Comparison of ENCODE assay signal across 13 cellular contexts in the genomic region with DNA sequence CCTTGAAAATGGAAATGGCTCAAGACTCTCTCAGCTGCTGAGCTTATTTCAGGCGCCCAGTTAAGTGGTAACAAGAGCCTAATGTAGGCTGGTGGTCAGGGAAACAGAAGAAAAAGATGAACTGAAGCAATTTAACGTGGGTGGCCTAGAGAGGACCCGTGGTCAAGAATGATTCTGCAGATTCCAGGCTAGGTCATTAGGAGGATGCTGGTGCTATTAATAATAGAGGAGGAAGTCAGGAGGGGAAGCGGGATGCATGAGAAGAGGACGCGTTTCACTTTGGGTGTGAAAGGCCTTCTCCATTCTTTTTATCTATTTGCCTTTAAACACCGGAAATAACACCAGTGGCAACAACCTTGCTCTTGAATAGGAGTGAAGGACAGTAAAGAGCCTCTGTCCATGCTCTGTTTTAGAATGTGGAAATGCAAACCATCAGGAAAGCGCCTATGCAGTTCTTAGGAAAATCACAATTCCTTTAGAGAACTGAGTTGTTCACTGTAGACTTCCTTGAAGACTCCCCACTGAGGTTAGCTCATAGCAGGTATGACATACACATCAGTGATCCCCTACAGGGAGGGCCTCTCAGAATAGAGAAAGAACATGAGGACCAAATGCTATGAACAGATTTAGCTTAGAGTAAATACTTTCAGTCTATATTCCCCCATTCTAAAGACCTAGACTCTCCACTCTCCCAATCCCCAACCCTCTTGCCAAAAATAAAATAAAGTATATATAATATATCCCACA. TPM values are rescaled to one million over a fixed set of nuclear protein-coding genes. Genes with fewer than 3 reads are reported as not detected.
DNase-seq lines count a peak whose midpoint lies in the region; ATAC-seq and TF ChIP-seq lines count a peak whose summit lies in the region.
"Had no signal": no experiment of that assay in that cellular context is flagged by ENCODE, and none has a peak within 500 bp of the region (broad histone marks: within the 10 kb centered on the region; RNA-seq: fewer than 3 reads in every experiment).

No MANE protein-coding gene starts in this region.

- POLR2A ChIA-PET in WTC11 (lab: Charles Lee), result no interaction called here
- POLR2A ChIA-PET in CD4-positive, alpha-beta memory T cell (lab: Charles Lee; ENCODE audit: partially characterized antibody), result no interaction called here

- no peaks in the 10 kb centered on the region for H3K27me3 Mint-ChIP-seq in WTC11 (ENCODE audit: low read depth)
- H3K27me3 Mint-ChIP-seq in CD4-positive, alpha-beta memory T cell, result no peaks in the 10 kb centered on the region

- TF ChIP-seq CTCF in GM12864 (IDR thresholded peaks at IDR 0.05; ENCODE audit: low read depth, low read length, missing control alignments), result no peak
- no peak for TF ChIP-seq CTCF in WTC11 (IDR thresholded peaks at IDR 0.05)
- TF ChIP-seq CTCF in foreskin keratinocyte (conservative IDR thresholded peaks at IDR 0.05), result no peak

- peak; percentile 35 for DNase-seq in GM12864 (ENCODE audit: low read depth)
- no peak for DNase-seq in WTC11 (ENCODE audit: low spot score)
- DNase-seq in medulla oblongata (ENCODE audit: extremely low spot score), result peak; percentile 76
- no peak for DNase-seq in foreskin keratinocyte
- DNase-seq in left colon, result no peak
- no peak for DNase-seq in CD4-positive, alpha-beta memory T cell
- DNase-seq: esophagus squamous epithelium, NCI-H1048, NCI-H446 treated with DMSO at 0.1 percent for 48 hours, sigmoid colon, substantia nigra had no signal

- CTCF ChIA-PET in WTC11 (lab: Charles Lee), result interaction anchor here (1.2 to 3.4 kb wide), 3 partner anchors 8 to 25 kb away, joined by 5 to 11 read pairs (median 7); partner anchors contain the start of gene LIPA
- CTCF ChIA-PET in CD4-positive, alpha-beta memory T cell (lab: Charles Lee; ENCODE audit: partially characterized antibody), result interaction anchor here (0.5 to 3.0 kb wide), 4 partner anchors 21 to 213 kb away, joined by 3 to 10 read pairs (median 3); partner anchors contain the start of gene IFIT1

- peaks cover 5% of the 10 kb centered on the region for H3K36me3 ChIP-seq in CD4-positive, alpha-beta memory T cell (ENCODE audit: insufficient read depth, low read length)

- no peak overlapping the region for H3K27ac ChIP-seq in foreskin keratinocyte
- H3K27ac ChIP-seq in CD4-positive, alpha-beta memory T cell (ENCODE audit: low read depth, low read length), result no peak overlapping the region

- H3K27me3 ChIP-seq in foreskin keratinocyte, result no peaks in the 10 kb centered on the region
- no peaks in the 10 kb centered on the region for H3K27me3 ChIP-seq in CD4-positive, alpha-beta memory T cell (ENCODE audit: insufficient read depth, low read length)
- H3K27me3 ChIP-seq: esophagus squamous epithelium, sigmoid colon had no signal

- no peak overlapping the region; the same call in none of the 2 replicates for H3K4me3 Mint-ChIP-seq in WTC11
- H3K4me3 Mint-ChIP-seq in CD4-positive, alpha-beta memory T cell, result no peak overlapping the region

- peak overlapping the region; percentile 92 for H3K27ac Mint-ChIP-seq in WTC11
- H3K27ac Mint-ChIP-seq in CD4-positive, alpha-beta memory T cell, result peak overlapping the region in 1 of 7 donors; percentile 83

- intact Hi-C loops in left colon (cut with DNase I, micrococcal nuclease), result no loop called here
- intact Hi-C loops in CD4-positive, alpha-beta memory T cell (cut with micrococcal nuclease), result no loop called here

- H3K36me3 Mint-ChIP-seq in WTC11, result peaks cover 4% of the 10 kb centered on the region
- H3K36me3 Mint-ChIP-seq in CD4-positive, alpha-beta memory T cell, result peaks cover 25 to 38% of the 10 kb centered on the region in 2 donors

- ATAC-seq in HG02642 (IDR thresholded peaks at IDR 0.05; ENCODE audit: poor library complexity, unreplicated experiment), result peak; percentile 39
- ATAC-seq in WTC11, result peak; percentile 21; the same call in 1 of the 2 replicates
- no peak for ATAC-seq in foreskin keratinocyte
- ATAC-seq in HG02884 (IDR thresholded peaks at IDR 0.05; ENCODE audit: unreplicated experiment), result no peak
- ATAC-seq in left colon, result no peak

- H3K4me3 ChIP-seq in GM12864 (ENCODE audit: low read depth, low read length), result no peak overlapping the region; the same call in 1 of the 2 replicates
- H3K4me3 ChIP-seq in CD4-positive, alpha-beta memory T cell (ENCODE audit: low read length in 2 of 2), result no peak overlapping the region
- H3K4me3 ChIP-seq: esophagus squamous epithelium, sigmoid colon had no signal

- no peaks in the 10 kb centered on the region for H3K9me3 Mint-ChIP-seq in WTC11
- H3K9me3 Mint-ChIP-seq in CD4-positive, alpha-beta memory T cell, result no peaks in the 10 kb centered on the region

- H3K4me1 ChIP-seq in foreskin keratinocyte, result peaks cover 8% of the 10 kb centered on the region
- peaks cover 3% of the 10 kb centered on the region for H3K4me1 ChIP-seq in CD4-positive, alpha-beta memory T cell (ENCODE audit: insufficient read depth, low read length)
- H3K4me1 ChIP-seq: sigmoid colon had no signal

- peaks cover 56% of the 10 kb centered on the region for H3K4me1 Mint-ChIP-seq in WTC11
- H3K4me1 Mint-ChIP-seq in CD4-positive, alpha-beta memory T cell, result peaks cover 0 to 11% (median 7%) of the 10 kb centered on the region in 4 donors

- no peaks in the 10 kb centered on the region for H3K9me3 ChIP-seq in CD4-positive, alpha-beta memory T cell (ENCODE audit: control insufficient read depth in 1 of 2, low read length in 2 of 2)
- H3K9me3 ChIP-seq: esophagus squamous epithelium, sigmoid colon had no signal

TF ChIP-seq in WTC11, 78 proteins besides CTCF, POLR2A, EP300 and RAD21:
- peak; percentile 62; the same call in 1 of the 2 replicates for TF ChIP-seq ETV6 (CRISPR knock-in tag; IDR thresholded peaks at IDR 0.05)
- no peak for TF ChIP-seq SOX15 (CRISPR knock-in tag; IDR thresholded peaks at IDR 0.05)
- peak; percentile 91 for TF ChIP-seq NFE2L1 (CRISPR knock-in tag; IDR thresholded peaks at IDR 0.05)
TF ChIP-seq in WTC11: peak in this region for 2.

RNA-seq across cellular contexts. Expression of gene LIPA, which starts 8.6 kb away (rescaled TPM):
- 32.9 to 47.3 TPM (median 37.8 TPM) in 3 replicates for total RNA-seq in WTC11 (2021)
- total RNA-seq in foreskin keratinocyte, result 63.5 and 65.7 TPM in 2 replicates
- polyA plus RNA-seq in foreskin keratinocyte, result 41.5 and 49.5 TPM in 2 replicates
- total RNA-seq in left colon, result 10 to 100 TPM; 19.0 to 39.8 TPM
- total RNA-seq in CD4-positive, alpha-beta memory T cell, result 10 to 100 TPM; 55.5 to 60.2 TPM
- polyA plus RNA-seq in CD4-positive, alpha-beta memory T cell, result 100 to 1,000 TPM in 1 of 2 donors, 10 to 100 TPM in 1; 91.3 to 147 TPM

RNA-seq across cellular contexts. Expression of gene CH25H, which starts 35.9 kb away (rescaled TPM):
- total RNA-seq in WTC11 (2021), result 0.11 to 0.14 TPM in 2 of 3 replicates, not detected in the other
- not detected in 2 replicates for total RNA-seq in foreskin keratinocyte
- not detected in 2 replicates for polyA plus RNA-seq in foreskin keratinocyte
- 1 to 10 TPM in 1 of 2 donors, under 1 TPM in 1; 0.46 to 1.3 TPM for total RNA-seq in left colon
- not detected for total RNA-seq in CD4-positive, alpha-beta memory T cell
- under 1 TPM; 0.10 to 0.46 TPM for polyA plus RNA-seq in CD4-positive, alpha-beta memory T cell

RNA-seq across cellular contexts. Expression of gene IFIT2, which starts 58.8 kb away (rescaled TPM):
- total RNA-seq in WTC11 (2021) (0.07 to 0.15 TPM (median 0.14 TPM) in 3 replicates), foreskin keratinocyte (2.5 and 2.7 TPM in 2 replicates), left colon (1 to 10 TPM; 4.3 to 7.1 TPM)
- polyA plus RNA-seq in foreskin keratinocyte, result 1.0 and 1.1 TPM in 2 replicates
- total RNA-seq in CD4-positive, alpha-beta memory T cell, result 10 to 100 TPM; 10.4 to 10.7 TPM
- polyA plus RNA-seq in CD4-positive, alpha-beta memory T cell, result 1 to 10 TPM; 3.5 to 9.2 TPM

Comparison
In these comparisons a context has a peak if more than half of its experiments do, and no peak if none do; other contexts are left out.
1. DNase-seq: peak in GM12864 (single experiment) and medulla oblongata (single experiment); none in WTC11 (single experiment), foreskin keratinocyte (0 of 2), left colon (0 of 2) and CD4-positive, alpha-beta memory T cell (0 of 5).
2. ATAC-seq: peak in HG02642 (single experiment) and WTC11 (single experiment); none in foreskin keratinocyte (single experiment), HG02884 (single experiment) and left colon (single experiment).